In genomic region chrX:13094374-13094773, GRCh38 we compare ENCODE assay signal across 14 cellular contexts. TPM values are rescaled to one million over a fixed set of nuclear protein-coding genes. Genes with fewer than 3 reads are reported as not detected.
A peak's percentile ranks its signal among the peaks of the same experiment; 100 is the strongest.
DNase-seq lines count a peak whose midpoint lies in the region; ATAC-seq and TF ChIP-seq lines count a peak whose summit lies in the region.
"Had no signal": no experiment of that assay in that cellular context is flagged by ENCODE, and none has a peak within 500 bp of the region (broad histone marks: within the 10 kb centered on the region; RNA-seq: fewer than 3 reads in every experiment).

No MANE protein-coding gene starts in this region.

- no peaks in the 10 kb centered on the region for H3K79me2 ChIP-seq in hepatocyte

- H3K27me3 ChIP-seq in hepatocyte: no peaks in the 10 kb centered on the region
- no peaks in the 10 kb centered on the region for H3K27me3 ChIP-seq in transverse colon

- no peak overlapping the region for H3K4me2 ChIP-seq in hepatocyte

- no peaks in the 10 kb centered on the region for H3K36me3 Mint-ChIP-seq in activated naive CD4-positive, alpha-beta T cell treated with anti-CD3 and anti-CD28 coated beads for 36 hours (ENCODE audit: low read depth)
- no peaks in the 10 kb centered on the region for H3K36me3 Mint-ChIP-seq in activated B cell treated with CpG ODN at 0.5 μM for 24 hours (ENCODE audit: low read depth)

- H3K9me3 Mint-ChIP-seq in activated naive CD4-positive, alpha-beta T cell treated with anti-CD3 and anti-CD28 coated beads for 36 hours: no peaks in the 10 kb centered on the region
- H3K9me3 Mint-ChIP-seq in activated B cell treated with CpG ODN at 0.5 μM for 24 hours: no peaks in the 10 kb centered on the region

- no peaks in the 10 kb centered on the region for H4K20me1 ChIP-seq in hepatocyte (ENCODE audit: insufficient read depth, poor library complexity, severe bottlenecking)

- no peak for TF ChIP-seq CTCF in activated B cell treated with CpG ODN at 0.5 μM for 24 hours (IDR thresholded peaks at IDR 0.05)
- TF ChIP-seq CTCF in hepatocyte (IDR thresholded peaks at IDR 0.05; ENCODE audit: poor library complexity): no peak
- TF ChIP-seq CTCF in transverse colon (IDR thresholded peaks at IDR 0.05): no peak

- in situ Hi-C loops in transverse colon (cut with MboI; ENCODE audit: low pct_ligation_motif_present in 1 of 4, low pct_unique_long_range_greater_than_20kb in 1 of 4, low sequenced_read_pairs in 3 of 4): loop anchor here in 2 of 4 donors (10.0 to 25.0 kb wide), 3 partner anchors 107 to 393 kb away; partner anchors contain the start of gene TMSB4X (in 2 of the 2)

- H3K27ac ChIP-seq in hepatocyte (peak overlapping the region; percentile 33), transverse colon (peak overlapping the region; percentile 25 to 83 (median 47))

- no peak overlapping the region for H3K4me3 ChIP-seq in hepatocyte
- H3K4me3 ChIP-seq in transverse colon: no peak overlapping the region

- DNase-seq in activated naive CD4-positive, alpha-beta T cell treated with anti-CD3 and anti-CD28 coated beads for 36 hours: no peak
- no peak for DNase-seq in activated naive CD4-positive, alpha-beta T cell treated with anti-CD3 and anti-CD28 coated beads, Interleukin-2, amount 50 U/mL, for 16 hours
- DNase-seq in activated B cell treated with CpG ODN at 0.5 μM for 24 hours: no peak
- DNase-seq in hepatocyte (ENCODE audit: low spot score): no peak
- DNase-seq in transverse colon: no peak
- DNase-seq in H4 (ENCODE audit: low spot score): no peak
- no peak for DNase-seq in NCI-H1048 (lab: John Stamatoyannopoulos, UW)
- DNase-seq: activated CD4-positive, CD25-positive, alpha-beta regulatory T cell; activated gamma-delta T cell treated with Interleukin-2 at 50 U/mL for 16 hours; mesendoderm; NCI-H1417 treated with DMSO at 0.1 percent for 48 hours; NCI-H774; Right ventricle myocardium superior had no signal

- H3K4me1 Mint-ChIP-seq in activated naive CD4-positive, alpha-beta T cell treated with anti-CD3 and anti-CD28 coated beads for 36 hours (ENCODE audit: low read depth): peaks cover 84% of the 10 kb centered on the region
- H3K4me1 Mint-ChIP-seq in activated B cell treated with CpG ODN at 0.5 μM for 24 hours: peaks cover 58% of the 10 kb centered on the region

- no peaks in the 10 kb centered on the region for H3K36me3 ChIP-seq in hepatocyte (replicated peaks; ENCODE audit: insufficient read depth, low read depth)
- H3K36me3 ChIP-seq in transverse colon: no peaks in the 10 kb centered on the region

- H3K9me3 ChIP-seq in hepatocyte (ENCODE audit: low read depth) (no peaks in the 10 kb centered on the region), transverse colon (no peaks in the 10 kb centered on the region)

- H2AFZ ChIP-seq in hepatocyte: no peak overlapping the region

- no peak for ATAC-seq in activated B cell treated with CpG ODN at 0.5 μM for 24 hours (ENCODE audit: low read depth)
- ATAC-seq in GM21723 (IDR thresholded peaks at IDR 0.05; ENCODE audit: unreplicated experiment): no peak

- no peaks in the 10 kb centered on the region for H3K9me2 ChIP-seq in hepatocyte (replicated peaks; ENCODE audit: insufficient read depth)

- CTCF ChIA-PET in activated naive CD4-positive, alpha-beta T cell treated with anti-CD3 and anti-CD28 coated beads for 36 hours (lab: Charles Lee): interaction anchor here (0.6 to 4.3 kb wide), 3 partner anchors 44 to 394 kb away, joined by 3 to 37 read pairs (median 7); no protein-coding TSS in a partner anchor
- CTCF ChIA-PET in activated B cell treated with CpG ODN at 0.5 μM for 24 hours (lab: Charles Lee): interaction anchor here (5.2 kb wide), 1 partner anchor 146 kb away, joined by 142 read pairs; no protein-coding TSS in a partner anchor

- H3K27me3 Mint-ChIP-seq in activated naive CD4-positive, alpha-beta T cell treated with anti-CD3 and anti-CD28 coated beads for 36 hours (ENCODE audit: low read depth): no peaks in the 10 kb centered on the region
- H3K27me3 Mint-ChIP-seq in activated B cell treated with CpG ODN at 0.5 μM for 24 hours: no peaks in the 10 kb centered on the region

- POLR2A ChIA-PET in activated B cell treated with CpG ODN at 0.5 μM for 24 hours (lab: Charles Lee): no interaction called here

- no peak for TF ChIP-seq POLR2A in transverse colon (IDR thresholded peaks at IDR 0.05)

- intact Hi-C loops in activated naive CD4-positive, alpha-beta T cell treated with anti-CD3 and anti-CD28 coated beads for 36 hours (cut with micrococcal nuclease): loop anchor here (5.0 to 10.0 kb wide), 7 partner anchors 252 to 933 kb away; partner anchors contain the start of genes GEMIN8, PRPS2 and RAB9A
- intact Hi-C loops in activated B cell treated with CpG ODN at 0.5 μM for 24 hours (cut with micrococcal nuclease) (loop anchor here (5.0 kb wide), 5 partner anchors 202 to 558 kb away; partner anchors contain the start of gene TCEANC), transverse colon (cut with DNase I; ENCODE audit: low total_unique reads) (loop anchor here (10.0 kb wide), 1 partner anchor 60 kb away; no protein-coding TSS in a partner anchor)

- H3K4me3 Mint-ChIP-seq in activated naive CD4-positive, alpha-beta T cell treated with anti-CD3 and anti-CD28 coated beads for 36 hours: no peak overlapping the region
- H3K4me3 Mint-ChIP-seq in activated B cell treated with CpG ODN at 0.5 μM for 24 hours: no peak overlapping the region

- no peak for TF ChIP-seq EP300 in transverse colon (IDR thresholded peaks at IDR 0.05; ENCODE audit: low read depth)

- H3K4me1 ChIP-seq in hepatocyte (ENCODE audit: insufficient read depth): peaks cover 37% of the 10 kb centered on the region
- H3K4me1 ChIP-seq in transverse colon: peaks cover 0 to 35% (median 6%) of the 10 kb centered on the region in 4 donors

- peak overlapping the region; percentile 87 for H3K27ac Mint-ChIP-seq in activated naive CD4-positive, alpha-beta T cell treated with anti-CD3 and anti-CD28 coated beads for 36 hours
- peak overlapping the region; percentile 84 for H3K27ac Mint-ChIP-seq in activated B cell treated with CpG ODN at 0.5 μM for 24 hours

RNA-seq across cellular contexts. Expression of gene FAM9C, which starts 50.0 kb away (rescaled TPM):
- not detected for total RNA-seq in activated naive CD4-positive, alpha-beta T cell treated with anti-CD3 and anti-CD28 coated beads for 36 hours
- total RNA-seq in activated B cell treated with CpG ODN at 0.5 μM for 24 hours (not detected in 2 replicates), hepatocyte (not detected in 2 replicates), transverse colon (under 1 TPM in 2 of 4 donors, not detected in 2; 0.14 to 0.64 TPM)
- polyA plus RNA-seq in hepatocyte: not detected in 2 replicates
- not detected in 2 replicates for total RNA-seq in H4 (2014; rRNA removed; shearing (Covaris generic))
